In genomic region chr2:203551653-203552250, GRCh38 we compare ENCODE assay signal across 1 cellular context.
TF ChIP-seq lines count a peak whose summit lies in the region.

No MANE protein-coding gene starts in this region.

TF ChIP-seq in K562, 482 proteins besides CTCF, POLR2A, EP300 and RAD21 (continued from another document):
- TF ChIP-seq CEBPG (CRISPR knock-in tag; IDR thresholded peaks at IDR 0.05) (no peak), CEBPG (tag; conservative IDR thresholded peaks at IDR 0.05 in 1 of 2, IDR thresholded peaks at IDR 0.05 in 1 of 2) (peak; percentile 76 to 80)
